Comparison of ENCODE assay signal across 8 cellular contexts in genomic region chr1:179953974-179954493, GRCh38. TPM values are rescaled to one million over a fixed set of nuclear protein-coding genes. Genes with fewer than 3 reads are reported as not detected.
A peak's percentile ranks its signal among the peaks of the same experiment; 100 is the strongest.
DNase-seq lines count a peak whose midpoint lies in the region; ATAC-seq, FAIRE-seq and TF ChIP-seq lines count a peak whose summit lies in the region.

No MANE protein-coding gene starts in this region.

- peaks cover 66% of the 10 kb centered on the region for H3K4me1 Mint-ChIP-seq in CD4-positive, alpha-beta T cell (ENCODE audit: low read depth)

- peak; percentile 30 for TF ChIP-seq CTCF in CD4-positive, alpha-beta T cell (IDR thresholded peaks at IDR 0.05)
- TF ChIP-seq CTCF in bronchial epithelial cell (IDR thresholded peaks at IDR 0.05; ENCODE audit: insufficient read depth, low read length, severe bottlenecking): peak; percentile 13
- no peak for TF ChIP-seq CTCF in liver (IDR thresholded peaks at IDR 0.05; ENCODE audit: low read depth, low read length, missing input control)

- CTCF ChIA-PET in CD4-positive, alpha-beta T cell (lab: Charles Lee): interaction anchor here (1.0 to 2.2 kb wide), 4 partner anchors 10 to 139 kb away, joined by 4 to 8 read pairs (median 6); partner anchors contain the start of gene TOR1AIP1

- no peaks in the 10 kb centered on the region for H3K27me3 ChIP-seq in CD4-positive, alpha-beta T cell (ENCODE audit: control insufficient read depth, insufficient read depth, low read length)
- no peaks in the 10 kb centered on the region for H3K27me3 ChIP-seq in MG63
- H3K27me3 ChIP-seq in bronchial epithelial cell (ENCODE audit: control insufficient read depth, insufficient read depth, low read length): no peaks in the 10 kb centered on the region
- no peaks in the 10 kb centered on the region for H3K27me3 ChIP-seq in liver (ENCODE audit: control insufficient read depth in 4 of 4, insufficient read depth in 4 of 4, low read length in 3 of 4)

- 2% methylated on average over 19 of the region's 19 CpGs for WGBS in liver

- ATAC-seq in CD4-positive, alpha-beta T cell (ENCODE audit: poor library complexity): peak; percentile 6
- ATAC-seq in GM21723 (IDR thresholded peaks at IDR 0.05; ENCODE audit: unreplicated experiment): peak; percentile 17

- H3K9ac ChIP-seq in liver (ENCODE audit: low read depth in 1 of 2, low read length in 2 of 2): peak overlapping the region; percentile 31 to 74

- intact Hi-C loops in CD4-positive, alpha-beta T cell (cut with DNase I, micrococcal nuclease): loop anchor here (1.0 to 10.0 kb wide), 6 partner anchors 37 to 681 kb away; partner anchors contain the start of genes TOR1AIP1 (in 2 of the 2), AXDND1 (in 1 of the 2) and XPR1 (in 1 of the 2)

- H3K27me3 Mint-ChIP-seq in CD4-positive, alpha-beta T cell: no peaks in the 10 kb centered on the region

- POLR2A ChIA-PET in CD4-positive, alpha-beta T cell (lab: Charles Lee): interaction anchor here (0.7 to 4.1 kb wide), 19 partner anchors 12 to 201 kb away, joined by 3 to 113 read pairs (median 5); partner anchors contain the start of genes QSOX1 and TOR1AIP1

- H3K36me3 ChIP-seq in MG63: no peaks in the 10 kb centered on the region
- no peaks in the 10 kb centered on the region for H3K36me3 ChIP-seq in bronchial epithelial cell (ENCODE audit: control insufficient read depth, insufficient read depth, low read length)
- H3K36me3 ChIP-seq in liver (ENCODE audit: control insufficient read depth in 4 of 4, insufficient read depth in 3 of 4, low read depth in 1 of 4, low read length in 3 of 4): no peaks in the 10 kb centered on the region

- TF ChIP-seq RAD21 in liver (IDR thresholded peaks at IDR 0.05): no peak

- FAIRE-seq in bronchial epithelial cell (lab: Jason Lieb, UNC) (no peak), GM19239 (lab: Jason Lieb, UNC) (no peak)

- peaks cover 10% of the 10 kb centered on the region for H3K36me3 Mint-ChIP-seq in CD4-positive, alpha-beta T cell (ENCODE audit: low read depth)

- H3K27ac Mint-ChIP-seq in CD4-positive, alpha-beta T cell: peak overlapping the region; percentile 94

- peak overlapping the region; percentile 64 for H3K27ac ChIP-seq in CD4-positive, alpha-beta T cell (ENCODE audit: low read depth, low read length)
- H3K27ac ChIP-seq in liver (ENCODE audit: low read depth in 1 of 2, low read length in 2 of 2): peak overlapping the region; percentile 71 to 86

- no peaks in the 10 kb centered on the region for H3K9me3 Mint-ChIP-seq in CD4-positive, alpha-beta T cell

- H3K9me3 ChIP-seq in CD4-positive, alpha-beta T cell (ENCODE audit: control insufficient read depth, low read length): no peaks in the 10 kb centered on the region
- H3K9me3 ChIP-seq in MG63 (no peaks in the 10 kb centered on the region), liver (ENCODE audit: control insufficient read depth in 4 of 4, low read length in 3 of 4) (no peaks in the 10 kb centered on the region)

- H3K4me3 ChIP-seq in MG63: peak overlapping the region; percentile 84
- peak overlapping the region; percentile 78 for H3K4me3 ChIP-seq in bronchial epithelial cell (ENCODE audit: low read depth, low read length)
- H3K4me3 ChIP-seq in liver (ENCODE audit: low read depth in 1 of 3, low read length in 3 of 3): peak overlapping the region; percentile 73 to 87 (median 77)

- peak overlapping the region; percentile 90 for H3K4me3 Mint-ChIP-seq in CD4-positive, alpha-beta T cell

- H3K4me1 ChIP-seq in liver (ENCODE audit: control insufficient read depth in 4 of 4, insufficient read depth in 4 of 4, low read length in 3 of 4): peaks cover 0 to 24% (median 13%) of the 10 kb centered on the region in 4 donors

- peak in 7 of 10 experiments; percentile 10 to 37 (median 16) for DNase-seq in CD4-positive, alpha-beta T cell
- DNase-seq in MG63: peak; percentile 30
- peak; percentile 59 for DNase-seq in T1000 (lab: John Stamatoyannopoulos, UW)
- DNase-seq in bronchial epithelial cell (ENCODE audit: low read depth): peak; percentile 65
- DNase-seq in stimulated activated CD8-positive, alpha-beta memory T cell treated with anti-CD3 and anti-CD28 coated beads, Interleukin-4, amount 100 ng/mL, for 4 hours (ENCODE audit: low read depth in 2 of 2, low spot score in 1 of 2): peak; percentile 7 to 14
- no peak for DNase-seq in GM19239 (ENCODE audit: insufficient read length, low spot score)

TF ChIP-seq in liver, 16 proteins besides CTCF, POLR2A, EP300 and RAD21:
- TF ChIP-seq HNF4A (conservative IDR thresholded peaks at IDR 0.05) (no peak), FOXA2 (IDR thresholded peaks at IDR 0.05) (no peak), HNF4G (IDR thresholded peaks at IDR 0.05) (no peak), EGR1 (IDR thresholded peaks at IDR 0.05; ENCODE audit: low read depth in 2 of 2) (no peak)

RNA-seq across cellular contexts. Expression of gene CEP350, which starts 0.6 kb away (rescaled TPM):
- total RNA-seq in CD4-positive, alpha-beta T cell: 10 to 100 TPM; 45.5 to 51.4 TPM
- 17.5 and 168 TPM in 2 replicates for total RNA-seq in MG63 (2014; rRNA removed; shearing (Covaris generic); ENCODE audit: low replicate concordance)
- total RNA-seq in bronchial epithelial cell: 31.1 and 39.6 TPM in 2 replicates
- 10 to 100 TPM; 29.1 to 49.0 TPM for total RNA-seq in liver
- polyA plus RNA-seq in liver: 1 to 10 TPM; 4.5 to 8.7 TPM
